ENCODE assay signal across 9 cellular contexts in the genomic region with DNA sequence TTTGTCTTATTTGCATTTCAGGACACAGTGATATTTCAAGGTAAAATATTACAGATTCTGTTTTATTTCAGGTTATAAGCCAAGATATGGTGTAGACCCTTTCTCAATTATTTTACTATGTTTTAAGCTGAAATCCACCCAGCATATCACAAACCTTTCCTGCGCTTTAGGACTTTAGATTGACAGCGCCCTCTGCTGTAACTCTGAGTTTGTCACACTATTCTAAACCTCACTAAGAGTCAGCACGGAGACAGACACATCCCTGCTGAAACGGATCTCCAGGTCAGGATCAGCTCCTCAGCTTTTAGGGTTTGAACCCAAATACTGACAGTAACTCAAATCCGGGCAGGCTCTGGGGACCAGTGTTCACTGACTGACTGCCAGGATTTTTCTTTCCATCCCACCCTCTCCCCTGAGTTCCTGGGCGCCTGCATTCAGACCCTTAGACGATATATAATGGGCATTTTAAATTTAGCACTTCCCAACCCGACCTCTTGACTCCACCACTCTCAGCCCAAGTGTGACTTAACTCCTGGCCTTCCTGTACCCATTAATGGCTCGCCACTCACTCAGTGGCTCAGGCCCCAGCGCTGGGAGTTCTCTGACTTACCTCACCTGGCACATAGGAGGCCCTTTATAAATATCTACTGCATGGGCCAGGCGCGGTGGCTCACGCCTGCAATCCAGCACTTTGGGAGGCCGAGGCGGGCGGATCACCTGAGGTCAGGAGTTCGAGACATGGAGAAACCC. TPM values are rescaled to one million over a fixed set of nuclear protein-coding genes. Genes with fewer than 3 reads are reported as not detected.
DNase-seq lines count a peak whose midpoint lies in the region; ATAC-seq and TF ChIP-seq lines count a peak whose summit lies in the region.
"Had no signal": no experiment of that assay in that cellular context is flagged by ENCODE, and none has a peak within 500 bp of the region (broad histone marks: within the 10 kb centered on the region; RNA-seq: fewer than 3 reads in every experiment).

No MANE protein-coding gene starts in this region.

- H3K27me3 ChIP-seq in CD4-positive, alpha-beta memory T cell (ENCODE audit: insufficient read depth, low read length) = peaks cover 3% of the 10 kb centered on the region
- H3K27me3 ChIP-seq in left lung = peaks cover 2 to 56% of the 10 kb centered on the region in 2 donors
- H3K27me3 ChIP-seq in tibial artery = peaks cover 0 to 9% of the 10 kb centered on the region in 2 donors

- no peak overlapping the region for H3K4me3 Mint-ChIP-seq in CD4-positive, alpha-beta memory T cell

- CTCF ChIA-PET in CD4-positive, alpha-beta memory T cell (lab: Charles Lee; ENCODE audit: partially characterized antibody) = interaction anchor here (0.9 to 1.4 kb wide), 4 partner anchors 10 to 1242 kb away, joined by 3 to 5 read pairs (median 4); no protein-coding TSS in a partner anchor
- CTCF ChIA-PET in OCI-LY7 (lab: Charles Lee; ENCODE audit: unreplicated experiment) = interaction anchor here (0.6 kb wide), 1 partner anchor 592 kb away, joined by 4 read pairs; no protein-coding TSS in a partner anchor

- peaks cover 2 to 15% of the 10 kb centered on the region in 2 donors for H3K27me3 Mint-ChIP-seq in CD4-positive, alpha-beta memory T cell

- no peak overlapping the region for H2AFZ ChIP-seq in OCI-LY7 (ENCODE audit: low read length)

- H3K9me3 Mint-ChIP-seq in CD4-positive, alpha-beta memory T cell = no peaks in the 10 kb centered on the region

- no peaks in the 10 kb centered on the region for H3K9me2 ChIP-seq in OCI-LY7 (ENCODE audit: insufficient read depth, low read length)

- no peaks in the 10 kb centered on the region for H3K9me3 ChIP-seq in CD4-positive, alpha-beta memory T cell (ENCODE audit: control insufficient read depth in 1 of 2, low read length in 2 of 2)
- no peaks in the 10 kb centered on the region for H3K9me3 ChIP-seq in OCI-LY7 (ENCODE audit: low read length)
- no peaks in the 10 kb centered on the region for H3K9me3 ChIP-seq in left lung
- no peaks in the 10 kb centered on the region for H3K9me3 ChIP-seq in tibial artery

- TF ChIP-seq CTCF in OCI-LY7 (conservative IDR thresholded peaks at IDR 0.05; ENCODE audit: low read length) (peak; percentile 84), left lung (IDR thresholded peaks at IDR 0.05) (peak; percentile 40 to 54), tibial artery (IDR thresholded peaks at IDR 0.05) (peak; percentile 42)

- ATAC-seq in GM18511 (IDR thresholded peaks at IDR 0.05; ENCODE audit: unreplicated experiment) (peak; percentile 79), left lung (peak; percentile 91)

- BruUV-seq in OCI-LY7 (replicated peaks; lab: Mats Ljungman, UMichigan) = no TSS peak

- DNase-seq in CD4-positive, alpha-beta memory T cell = peak in 3 of 5 donors; percentile 14 to 19 (median 16)
- DNase-seq in HUDEP-2 (lab: John Stamatoyannopoulos, UW; ENCODE audit: unreplicated experiment in 76 of 76) = peak in 49 of 76 experiments; percentile 3 to 68 (median 28)
- peak; percentile 50 for DNase-seq in OCI-LY7 (ENCODE audit: low spot score)
- peak; percentile 51 to 84 for DNase-seq in T47D (ENCODE audit: low read depth in 1 of 2, low spot score in 1 of 2)
- DNase-seq in left lung = no peak
- no peak for DNase-seq in tibial artery
- no peak for DNase-seq in HuH-7.5 (ENCODE audit: low spot score)
- DNase-seq: right cardiac atrium had no signal

- in situ Hi-C loops in T47D (cut with HindIII; ENCODE audit: low pct_unique_long_range_greater_than_20kb, low sequenced_read_pairs) = no loop called here

- H3K4me3 ChIP-seq in CD4-positive, alpha-beta memory T cell (ENCODE audit: low read length in 2 of 2) = no peak overlapping the region
- H3K4me3 ChIP-seq in OCI-LY7 (ENCODE audit: low read depth, low read length, poor library complexity, severe bottlenecking) (no peak overlapping the region), left lung (no peak overlapping the region), tibial artery (no peak overlapping the region)

- H3K36me3 ChIP-seq in CD4-positive, alpha-beta memory T cell (ENCODE audit: insufficient read depth, low read length) = no peaks in the 10 kb centered on the region
- H3K36me3 ChIP-seq in OCI-LY7 (ENCODE audit: insufficient read depth, low read length) (no peaks in the 10 kb centered on the region), left lung (no peaks in the 10 kb centered on the region), tibial artery (no peaks in the 10 kb centered on the region)

- no peaks in the 10 kb centered on the region for H3K79me2 ChIP-seq in OCI-LY7 (ENCODE audit: insufficient read depth, low read depth, low read length)

- no peaks in the 10 kb centered on the region for H3K36me3 Mint-ChIP-seq in CD4-positive, alpha-beta memory T cell

- H3K4me1 Mint-ChIP-seq in CD4-positive, alpha-beta memory T cell = peaks cover 0 to under 1% (median 0%) of the 10 kb centered on the region in 4 donors

- H3K4me2 ChIP-seq in OCI-LY7 (ENCODE audit: low read length) = no peak overlapping the region

- no peaks in the 10 kb centered on the region for H4K20me1 ChIP-seq in OCI-LY7 (ENCODE audit: insufficient read depth, low read length)

- no peak overlapping the region for H3K27ac ChIP-seq in CD4-positive, alpha-beta memory T cell (ENCODE audit: low read depth, low read length)
- H3K27ac ChIP-seq in OCI-LY7 (ENCODE audit: low read depth, low read length, poor library complexity, severe bottlenecking) = no peak overlapping the region
- no peak overlapping the region for H3K27ac ChIP-seq in left lung
- H3K27ac ChIP-seq in tibial artery = no peak overlapping the region

- H3K4me1 ChIP-seq in CD4-positive, alpha-beta memory T cell (ENCODE audit: insufficient read depth, low read length) = no peaks in the 10 kb centered on the region
- H3K4me1 ChIP-seq in OCI-LY7 (ENCODE audit: insufficient read depth, low read length, poor library complexity, severe bottlenecking) (no peaks in the 10 kb centered on the region), left lung (no peaks in the 10 kb centered on the region), tibial artery (peaks cover 0 to under 1% (median 0%) of the 10 kb centered on the region in 4 donors)

- H3K27ac Mint-ChIP-seq in CD4-positive, alpha-beta memory T cell = no peak overlapping the region

- intact Hi-C loops in CD4-positive, alpha-beta memory T cell (cut with micrococcal nuclease) = loop anchor here (5.0 to 10.0 kb wide), 2 partner anchors 355 to 908 kb away; no protein-coding TSS in a partner anchor
- intact Hi-C loops in OCI-LY7 (cut with micrococcal nuclease; ENCODE audit: unreplicated experiment) = loop anchor here (2.0 kb wide), 1 partner anchor 598 kb away; no protein-coding TSS in a partner anchor
- intact Hi-C loops in left lung (cut with DNase I) = no loop called here
- intact Hi-C loops in tibial artery (cut with DNase I; ENCODE audit: low total_unique reads) = no loop called here

- POLR2A ChIA-PET in CD4-positive, alpha-beta memory T cell (lab: Charles Lee; ENCODE audit: partially characterized antibody) = no interaction called here
- POLR2A ChIA-PET in OCI-LY7 (lab: Charles Lee) = interaction anchor here (0.6 to 1.2 kb wide), 2 partner anchors 10 to 1078 kb away, joined by 3 to 8 read pairs; no protein-coding TSS in a partner anchor

RNA-seq across cellular contexts. Expression of a gene that starts 33.5 kb away (rescaled TPM):
- total RNA-seq in CD4-positive, alpha-beta memory T cell = not detected
- polyA plus RNA-seq in CD4-positive, alpha-beta memory T cell = not detected
- not detected in 2 replicates for total RNA-seq in OCI-LY7 (2014; rRNA removed; shearing (Covaris generic))
- total RNA-seq in OCI-LY7 (2022) (not detected in 2 replicates), left lung (not detected)
- total RNA-seq: right cardiac atrium had no signal
- polyA plus RNA-seq: right cardiac atrium had no signal

RNA-seq across cellular contexts. Expression of a gene that starts 45.1 kb away (rescaled TPM):
- 100 to 1,000 TPM; 857 to 892 TPM for total RNA-seq in CD4-positive, alpha-beta memory T cell
- 100 to 1,000 TPM; 595 to 777 TPM for polyA plus RNA-seq in CD4-positive, alpha-beta memory T cell
- total RNA-seq in OCI-LY7 (2014; rRNA removed; shearing (Covaris generic)) = 1,091 and 1,434 TPM in 2 replicates
- 2,027 and 2,059 TPM in 2 replicates for total RNA-seq in OCI-LY7 (2022)
- total RNA-seq in left lung = 100 to 1,000 TPM; 580 to 727 TPM

Comparison
In these comparisons a context has a peak if more than half of its experiments do, and no peak if none do; other contexts are left out.
1. DNase-seq: peak in CD4-positive, alpha-beta memory T cell (3 of 5), HUDEP-2 (49 of 76), OCI-LY7 (single experiment) and T47D (2 of 2); none in left lung (0 of 2), tibial artery (0 of 2) and HuH-7.5 (single experiment).
2. intact Hi-C loops: an anchor here in CD4-positive, alpha-beta memory T cell (5.0 to 10.0 kb wide) and OCI-LY7 (2.0 kb wide); none called in left lung and tibial artery.
3. Peak in every context shown above with its lines, with median percentiles within 50 percentile points of each other: CTCF ChIP-seq.